8 cellular contexts compared by ENCODE assay signal in the genomic region with DNA sequence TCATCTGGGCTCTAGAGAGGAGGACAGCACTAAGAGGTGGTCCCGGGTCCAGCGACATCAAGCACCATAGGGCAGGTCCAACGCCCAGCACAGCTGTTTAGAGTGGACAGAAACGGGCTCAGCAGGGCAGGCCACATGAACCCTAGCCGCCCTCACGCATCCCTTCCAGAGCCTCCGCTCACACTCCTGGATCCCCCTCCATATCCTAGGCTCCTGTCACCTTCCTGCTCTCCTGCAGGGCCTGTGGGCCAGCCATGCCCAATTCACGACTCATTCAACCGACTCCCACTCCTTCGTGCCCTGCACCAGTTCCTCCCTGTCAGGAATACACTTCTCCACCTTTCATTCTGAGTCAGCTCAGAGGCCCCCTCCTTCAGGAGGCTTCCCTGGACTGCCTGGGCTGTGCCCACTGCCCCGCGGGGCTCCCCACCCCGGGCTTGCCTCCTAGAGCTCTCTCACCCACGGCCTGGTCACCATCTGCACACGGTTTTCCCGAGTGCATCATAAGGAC.
DNase-seq lines count a peak whose midpoint lies in the region; ATAC-seq and TF ChIP-seq lines count a peak whose summit lies in the region.

No MANE protein-coding gene starts in this region.

- peaks cover 5% of the 10 kb centered on the region for H3F3A ChIP-seq in smooth muscle cell (ENCODE audit: low read depth)

- H3K36me3 ChIP-seq in HAP-1 (replicated peaks) = no peaks in the 10 kb centered on the region
- H3K36me3 ChIP-seq in SK-N-MC (ENCODE audit: insufficient read depth, low read length) = no peaks in the 10 kb centered on the region
- no peaks in the 10 kb centered on the region for H3K36me3 ChIP-seq in esophagus muscularis mucosa
- no peaks in the 10 kb centered on the region for H3K36me3 ChIP-seq in smooth muscle cell (ENCODE audit: low read depth)

- H3K27ac ChIP-seq in SK-N-MC = no peak overlapping the region
- peak overlapping the region; percentile 11 to 51 (median 22) for H3K27ac ChIP-seq in esophagus muscularis mucosa (replicated peaks in 1 of 4)
- no peak overlapping the region for H3K27ac ChIP-seq in smooth muscle cell (ENCODE audit: low read depth)

- no peaks in the 10 kb centered on the region for H3K9me3 ChIP-seq in HAP-1
- H3K9me3 ChIP-seq in SK-N-MC (ENCODE audit: low read depth, low read length) = no peaks in the 10 kb centered on the region
- no peaks in the 10 kb centered on the region for H3K9me3 ChIP-seq in esophagus muscularis mucosa
- no peaks in the 10 kb centered on the region for H3K9me3 ChIP-seq in smooth muscle cell (replicated peaks; ENCODE audit: low read depth)

- peak overlapping the region; percentile 87 for H3K4me2 ChIP-seq in smooth muscle cell

- WGBS in esophagus muscularis mucosa = 91% methylated on average over 14 of the region's 16 CpGs
- 85% methylated on average over 16 of the region's 16 CpGs for WGBS in smooth muscle cell (ENCODE audit: low lambda C conversion rate)

- H3K9ac ChIP-seq in SK-N-MC (ENCODE audit: insufficient read length) (no peak overlapping the region), smooth muscle cell (ENCODE audit: low read depth) (no peak overlapping the region)

- peak overlapping the region; percentile 44 for H3K4me3 ChIP-seq in HAP-1
- 0 out of 2 replicates have a peak overlapping the region, but pooled peaks have one; percentile 66 for H3K4me3 ChIP-seq in SK-N-MC
- H3K4me3 ChIP-seq in esophagus muscularis mucosa = no peak overlapping the region
- no peak overlapping the region for H3K4me3 ChIP-seq in smooth muscle cell

- intact Hi-C loops in esophagus muscularis mucosa (cut with DNase I) = loop anchor here (5.0 kb wide), 2 partner anchors 45 to 425 kb away; no protein-coding TSS in a partner anchor

- in situ Hi-C loops in HAP-1 (cut with MboI; ENCODE audit: low sequenced_read_pairs) = loop anchor here (10.0 kb wide), 1 partner anchor 518 kb away; no protein-coding TSS in a partner anchor

- H3K79me2 ChIP-seq in smooth muscle cell (ENCODE audit: low read depth) = no peaks in the 10 kb centered on the region

- no peak for ATAC-seq in HG03460 (IDR thresholded peaks at IDR 0.05; ENCODE audit: unreplicated experiment)

- H2AFZ ChIP-seq in smooth muscle cell (ENCODE audit: low read depth) = peak overlapping the region; percentile 91

- no peak for TF ChIP-seq EP300 in esophagus muscularis mucosa (IDR thresholded peaks at IDR 0.05)

- H3K4me1 ChIP-seq in HAP-1 = peaks cover 12% of the 10 kb centered on the region
- peaks cover 23 to 37% (median 28%) of the 10 kb centered on the region in 4 donors for H3K4me1 ChIP-seq in esophagus muscularis mucosa
- H3K4me1 ChIP-seq in smooth muscle cell (ENCODE audit: low read depth) = peaks cover 15% of the 10 kb centered on the region

- TF ChIP-seq CTCF in esophagus muscularis mucosa (IDR thresholded peaks at IDR 0.05) (no peak), smooth muscle cell (IDR thresholded peaks at IDR 0.05; ENCODE audit: borderline replicate concordance, insufficient read depth, poor library complexity, severe bottlenecking) (no peak)

- H3K27me3 ChIP-seq in HAP-1 (ENCODE audit: low read depth) (peaks cover 12% of the 10 kb centered on the region), esophagus muscularis mucosa (no peaks in the 10 kb centered on the region), smooth muscle cell (ENCODE audit: low read depth) (no peaks in the 10 kb centered on the region)

- H4K20me1 ChIP-seq in smooth muscle cell (ENCODE audit: low read depth) = no peaks in the 10 kb centered on the region

- TF ChIP-seq POLR2A in esophagus muscularis mucosa (IDR thresholded peaks at IDR 0.05; ENCODE audit: low read depth) = no peak

- DNase-seq in HAP-1 (ENCODE audit: low spot score in 2 of 2) = no peak
- DNase-seq in SK-N-MC (ENCODE audit: low read depth, low spot score) = no peak
- no peak for DNase-seq in esophagus muscularis mucosa (ENCODE audit: extremely low spot score)
- no peak for DNase-seq in smooth muscle cell (lab: John Stamatoyannopoulos, UW; ENCODE audit: unreplicated experiment)
- DNase-seq in RPMI8226 = no peak
- no peak for DNase-seq in NCI-H82 (lab: John Stamatoyannopoulos, UW)
- DNase-seq in globus pallidus (ENCODE audit: low spot score) = no peak

Comparison
In these comparisons a context has a peak if more than half of its experiments do, and no peak if none do; other contexts are left out.
1. H3K4me3 ChIP-seq: peak in HAP-1 (single experiment) and SK-N-MC (single experiment); none in esophagus muscularis mucosa (0 of 4) and smooth muscle cell (single experiment).
2. H3K27ac ChIP-seq: peak in esophagus muscularis mucosa (4 of 4); none in SK-N-MC (single experiment) and smooth muscle cell (single experiment).